Comparison of ENCODE assay signal across 11 cellular contexts in the genomic region with DNA sequence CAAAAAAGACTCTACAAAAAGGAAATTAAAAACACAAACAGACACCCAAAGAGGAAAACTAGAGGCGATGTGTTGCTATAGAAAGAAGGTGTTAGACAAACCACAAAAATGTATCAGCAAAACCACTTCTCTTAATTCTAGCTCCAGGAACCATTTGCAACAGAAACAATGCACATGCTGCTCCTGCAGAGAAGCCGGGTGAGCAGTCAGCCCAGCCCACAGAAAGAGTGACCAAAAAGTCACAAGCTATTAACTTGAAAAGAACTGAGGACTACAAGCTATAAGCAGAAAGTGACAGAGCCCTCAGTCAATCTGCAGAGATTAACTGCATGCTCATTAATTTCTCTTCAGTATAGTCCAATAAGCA.
DNase-seq lines count a peak whose midpoint lies in the region; ATAC-seq lines count a peak whose summit lies in the region.
"Had no signal": no experiment of that assay in that cellular context is flagged by ENCODE, and none has a peak within 500 bp of the region (broad histone marks: within the 10 kb centered on the region; RNA-seq: fewer than 3 reads in every experiment).

No MANE protein-coding gene starts in this region.

- no peak overlapping the region for H3K27ac ChIP-seq in right cardiac atrium (ENCODE audit: low read length)
- H3K27ac ChIP-seq: hepatocyte, neutrophil had no signal

- no peaks in the 10 kb centered on the region for H3K27me3 Mint-ChIP-seq in activated CD4-positive, alpha-beta memory T cell treated with anti-CD3 and anti-CD28 coated beads for 36 hours
- H3K27me3 Mint-ChIP-seq in immature natural killer cell (ENCODE audit: low read depth in 3 of 3) = peaks cover 0 to 6% (median 0%) of the 10 kb centered on the region in 3 donors

- POLR2A ChIA-PET in activated CD4-positive, alpha-beta memory T cell treated with anti-CD3 and anti-CD28 coated beads for 36 hours (lab: Charles Lee) = no interaction called here

- DNase-seq in AML-193 (lab: John Stamatoyannopoulos, UW) = peak; percentile 33 to 56
- DNase-seq in M059J (ENCODE audit: low read depth) = peak; percentile 8
- no peak for DNase-seq in DMS53 (lab: John Stamatoyannopoulos, UW)
- no peak for DNase-seq in activated CD4-positive, alpha-beta memory T cell treated with anti-CD3 and anti-CD28 coated beads for 36 hours
- DNase-seq in right cardiac atrium = no peak
- no peak for DNase-seq in immature natural killer cell
- DNase-seq: central memory CD4-positive, alpha-beta T cell had no signal

- no peak overlapping the region for H3K27ac Mint-ChIP-seq in activated CD4-positive, alpha-beta memory T cell treated with anti-CD3 and anti-CD28 coated beads for 36 hours
- H3K27ac Mint-ChIP-seq in immature natural killer cell = peak overlapping the region in 1 of 6 donors; percentile 22

- ATAC-seq in GM19035 (IDR thresholded peaks at IDR 0.05; ENCODE audit: unreplicated experiment) (peak; percentile 86), HG02884 (IDR thresholded peaks at IDR 0.05; ENCODE audit: unreplicated experiment) (peak; percentile 79), right cardiac atrium (no peak)

- CTCF ChIA-PET in activated CD4-positive, alpha-beta memory T cell treated with anti-CD3 and anti-CD28 coated beads for 36 hours (lab: Charles Lee) = no interaction called here

- H3K4me1 ChIP-seq in right cardiac atrium (ENCODE audit: control insufficient read depth, insufficient read depth, low read length) = no peaks in the 10 kb centered on the region

- H3K9me3 Mint-ChIP-seq in activated CD4-positive, alpha-beta memory T cell treated with anti-CD3 and anti-CD28 coated beads for 36 hours = no peaks in the 10 kb centered on the region
- no peaks in the 10 kb centered on the region for H3K9me3 Mint-ChIP-seq in immature natural killer cell

- H3K36me3 Mint-ChIP-seq in activated CD4-positive, alpha-beta memory T cell treated with anti-CD3 and anti-CD28 coated beads for 36 hours = no peaks in the 10 kb centered on the region
- H3K36me3 Mint-ChIP-seq in immature natural killer cell = no peaks in the 10 kb centered on the region

- intact Hi-C loops in activated CD4-positive, alpha-beta memory T cell treated with anti-CD3 and anti-CD28 coated beads for 36 hours (cut with micrococcal nuclease) = no loop called here
- intact Hi-C loops in right cardiac atrium (cut with DNase I) = no loop called here

- H3K4me1 Mint-ChIP-seq in activated CD4-positive, alpha-beta memory T cell treated with anti-CD3 and anti-CD28 coated beads for 36 hours (ENCODE audit: low read depth) = no peaks in the 10 kb centered on the region
- peaks cover 10 to 14% of the 10 kb centered on the region in 2 donors for H3K4me1 Mint-ChIP-seq in immature natural killer cell

- no peak overlapping the region for H3K4me3 ChIP-seq in right cardiac atrium (ENCODE audit: low read length)
- H3K4me3 ChIP-seq: hepatocyte had no signal

- 55% methylated on average over 2 of the region's 2 CpGs for WGBS in right cardiac atrium

- H3K9me3 ChIP-seq in right cardiac atrium (ENCODE audit: control insufficient read depth, low read length) = no peaks in the 10 kb centered on the region
- H3K9me3 ChIP-seq: neutrophil had no signal

- no peaks in the 10 kb centered on the region for H3K27me3 ChIP-seq in right cardiac atrium (ENCODE audit: control insufficient read depth, insufficient read depth)
- H3K27me3 ChIP-seq: hepatocyte, neutrophil had no signal

- H3K4me3 Mint-ChIP-seq in activated CD4-positive, alpha-beta memory T cell treated with anti-CD3 and anti-CD28 coated beads for 36 hours = no peak overlapping the region
- peak overlapping the region in 1 of 5 donors; percentile 22 for H3K4me3 Mint-ChIP-seq in immature natural killer cell

Comparison
In these comparisons a context has a peak if more than half of its experiments do, and no peak if none do; other contexts are left out.
1. DNase-seq: peak in AML-193 (2 of 2) and M059J (single experiment); none in DMS53 (single experiment), activated CD4-positive, alpha-beta memory T cell treated with anti-CD3 and anti-CD28 coated beads for 36 hours (single experiment), right cardiac atrium (0 of 3) and immature natural killer cell (0 of 3).
2. ATAC-seq: peak in GM19035 (single experiment) and HG02884 (single experiment); none in right cardiac atrium (0 of 2).